Comparison of ENCODE assay signal across 15 cellular contexts in the genomic region with DNA sequence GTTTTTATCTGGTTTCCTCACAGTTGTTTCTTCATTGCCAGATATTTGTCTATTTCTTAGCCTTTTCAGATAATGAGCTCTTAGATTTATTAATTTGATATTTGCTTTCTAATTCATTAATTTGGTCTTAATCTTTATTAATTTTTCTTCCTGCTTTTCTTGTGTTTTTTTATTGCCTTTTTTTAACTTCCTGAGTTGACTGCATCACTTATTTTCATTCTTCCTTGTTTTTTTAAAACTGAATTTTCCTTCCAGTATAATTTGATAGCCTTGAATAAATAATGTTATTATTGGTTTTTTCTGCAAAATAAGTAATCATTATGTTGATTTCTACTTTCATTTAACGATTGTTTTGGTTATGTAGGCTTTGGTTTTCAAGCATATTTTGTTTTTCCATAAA.
A peak's percentile ranks its signal among the peaks of the same experiment; 100 is the strongest.
DNase-seq lines count a peak whose midpoint lies in the region; ATAC-seq and TF ChIP-seq lines count a peak whose summit lies in the region.
"Had no signal": no experiment of that assay in that cellular context is flagged by ENCODE, and none has a peak within 500 bp of the region (broad histone marks: within the 10 kb centered on the region; RNA-seq: fewer than 3 reads in every experiment).

No MANE protein-coding gene starts in this region.

- peaks cover 9% of the 10 kb centered on the region for H3K4me1 Mint-ChIP-seq in glutamatergic neuron (ENCODE audit: low read depth, unreplicated experiment)
- peaks cover 2% of the 10 kb centered on the region for H3K4me1 Mint-ChIP-seq in activated T-cell treated with anti-CD3 and anti-CD28 coated beads, Interleukin-2, amount 50 U/mL, for 4 hours (ENCODE audit: low read depth)

- H4K8ac ChIP-seq in mesendoderm (ENCODE audit: low read depth, low read length) = no peak overlapping the region

- DNase-seq in SK-N-MC (ENCODE audit: low read depth, low spot score) (no peak), glutamatergic neuron (no peak), mesendoderm (no peak)
- no peak for DNase-seq in activated T-cell treated with anti-CD3 and anti-CD28 coated beads, Interleukin-2, amount 50 U/mL, for 4 hours
- no peak for DNase-seq in activated CD8-positive, alpha-beta memory T cell treated with anti-CD3 and anti-CD28 coated beads, Interleukin-2, amount 50 U/mL, for 48 hours
- no peak for DNase-seq in activated effector memory CD4-positive, alpha-beta T cell treated with anti-CD3 and anti-CD28 coated beads, Interleukin-2, amount 50 U/mL, for 16 hours
- DNase-seq: ACHN; BE2C; C1 segment of cervical spinal cord; Caco-2; CD4-positive, CD25-positive, alpha-beta regulatory T cell; DMS79 treated with DMSO at 0.1 percent for 48 hours had no signal

- H4K5ac ChIP-seq in mesendoderm (ENCODE audit: low read length) = no peak overlapping the region

- H3K36me3 Mint-ChIP-seq in glutamatergic neuron (ENCODE audit: unreplicated experiment) = no peaks in the 10 kb centered on the region
- no peaks in the 10 kb centered on the region for H3K36me3 Mint-ChIP-seq in activated T-cell treated with anti-CD3 and anti-CD28 coated beads, Interleukin-2, amount 50 U/mL, for 4 hours (ENCODE audit: insufficient read depth)
- H3K36me3 Mint-ChIP-seq: CD4-positive, CD25-positive, alpha-beta regulatory T cell had no signal

- no peak overlapping the region for H3K4me3 ChIP-seq in HEK293 (ENCODE audit: low read depth, low read length)
- H3K4me3 ChIP-seq in SK-N-MC = no peak overlapping the region
- no peak overlapping the region for H3K4me3 ChIP-seq in mesendoderm (ENCODE audit: low read length)
- H3K4me3 ChIP-seq: GM12878, HAP-1 had no signal

- no peak overlapping the region for H3K56ac ChIP-seq in mesendoderm (ENCODE audit: low read length)

- POLR2A ChIA-PET in HEK293 (lab: Yijun Ruan, JAX) = no interaction called here

- H3K9me3 ChIP-seq in HEK293 (ENCODE audit: control insufficient read depth, insufficient read depth, low read depth, low read length) = no peaks in the 10 kb centered on the region
- no peaks in the 10 kb centered on the region for H3K9me3 ChIP-seq in SK-N-MC (ENCODE audit: low read depth, low read length)
- H3K9me3 ChIP-seq: BE2C, Caco-2, HAP-1 had no signal

- H2AK5ac ChIP-seq in mesendoderm (ENCODE audit: low read length) = no peak overlapping the region

- no peak for ATAC-seq in activated T-cell treated with anti-CD3 and anti-CD28 coated beads, Interleukin-2, amount 50 U/mL, for 4 hours
- ATAC-seq: GM12878 had no signal

- no peak overlapping the region for H2BK15ac ChIP-seq in mesendoderm (replicated peaks; ENCODE audit: low read depth)

- no peak overlapping the region for H3K4me2 ChIP-seq in mesendoderm (ENCODE audit: low read length)

- H3K27me3 ChIP-seq in mesendoderm (ENCODE audit: insufficient read depth, low read length, poor library complexity) = no peaks in the 10 kb centered on the region
- H3K27me3 ChIP-seq: BE2C had no signal

- H3K36me3 ChIP-seq in HEK293 (ENCODE audit: control insufficient read depth in 2 of 2, insufficient read depth in 1 of 2, low read length in 2 of 2) (no peaks in the 10 kb centered on the region), SK-N-MC (ENCODE audit: insufficient read depth, low read length) (no peaks in the 10 kb centered on the region), mesendoderm (ENCODE audit: control insufficient read depth, insufficient read depth, low read length) (no peaks in the 10 kb centered on the region)
- H3K36me3 ChIP-seq: BE2C, HAP-1 had no signal

- no peaks in the 10 kb centered on the region for H3K27me3 Mint-ChIP-seq in glutamatergic neuron (ENCODE audit: unreplicated experiment)
- peaks cover 8% of the 10 kb centered on the region for H3K27me3 Mint-ChIP-seq in activated T-cell treated with anti-CD3 and anti-CD28 coated beads, Interleukin-2, amount 50 U/mL, for 4 hours (ENCODE audit: low read depth)

- H3K4me1 ChIP-seq in HEK293 (ENCODE audit: control insufficient read depth, insufficient read depth, low read length) (0 out of 2 replicates have a peak, but pooled peaks cover 3% of the 10 kb centered on the region), mesendoderm (ENCODE audit: control insufficient read depth, low read depth, low read length) (no peaks in the 10 kb centered on the region)
- H3K4me1 ChIP-seq: BE2C, Caco-2, HAP-1 had no signal

- H3K4ac ChIP-seq in mesendoderm (ENCODE audit: low read depth, low read length) = no peak overlapping the region

- no peak overlapping the region for H3K18ac ChIP-seq in mesendoderm (ENCODE audit: low read length)

- H3K79me1 ChIP-seq in mesendoderm (ENCODE audit: low read length) = no peaks in the 10 kb centered on the region

- no CpG with 5 or more reads among the region's 1 CpG for WGBS in mesendoderm (ENCODE audit: extremely low coverage, insufficient coverage, low lambda C conversion rate)

- H3K79me2 ChIP-seq in mesendoderm (ENCODE audit: control insufficient read depth, insufficient read depth, low read length) = no peaks in the 10 kb centered on the region

- TF ChIP-seq CTCF in HEK293 (tag by site-specific recombination; IDR thresholded peaks at IDR 0.05) = no peak
- TF ChIP-seq CTCF in glutamatergic neuron (IDR thresholded peaks at IDR 0.05; ENCODE audit: partially characterized antibody, unreplicated experiment) = no peak

- H3K9ac ChIP-seq in SK-N-MC (ENCODE audit: insufficient read length) (no peak overlapping the region), mesendoderm (ENCODE audit: low read length) (no peak overlapping the region)

- peak overlapping the region; percentile 2 for H3K27ac Mint-ChIP-seq in glutamatergic neuron (ENCODE audit: unreplicated experiment)
- H3K27ac Mint-ChIP-seq: CD4-positive, CD25-positive, alpha-beta regulatory T cell had no signal

- CTCF ChIA-PET in HEK293 (lab: Yijun Ruan, JAX) = interaction anchor here (0.5 to 2.0 kb wide), 3 partner anchors 25 to 876 kb away, joined by 3 to 9 read pairs (median 3); no protein-coding TSS in a partner anchor

- no peak overlapping the region for H3K4me3 Mint-ChIP-seq in glutamatergic neuron (ENCODE audit: unreplicated experiment)
- H3K4me3 Mint-ChIP-seq in activated T-cell treated with anti-CD3 and anti-CD28 coated beads, Interleukin-2, amount 50 U/mL, for 4 hours = no peak overlapping the region
- H3K4me3 Mint-ChIP-seq: CD4-positive, CD25-positive, alpha-beta regulatory T cell had no signal

- no peak overlapping the region for H3K23ac ChIP-seq in mesendoderm (ENCODE audit: low read length)

- no peak overlapping the region for H2BK120ac ChIP-seq in mesendoderm (ENCODE audit: low read depth, low read length)

- no peaks in the 10 kb centered on the region for H3K9me3 Mint-ChIP-seq in glutamatergic neuron (ENCODE audit: unreplicated experiment)
- H3K9me3 Mint-ChIP-seq in activated T-cell treated with anti-CD3 and anti-CD28 coated beads, Interleukin-2, amount 50 U/mL, for 4 hours = no peaks in the 10 kb centered on the region

- no peak overlapping the region for H3K27ac ChIP-seq in HEK293 (ENCODE audit: extremely low read depth, low read depth, low read length)
- H3K27ac ChIP-seq in SK-N-MC = peak overlapping the region; percentile 14; the same call in 1 of the 2 replicates
- no peak overlapping the region for H3K27ac ChIP-seq in mesendoderm (ENCODE audit: low read depth, low read length)

- no peak overlapping the region for H2BK5ac ChIP-seq in mesendoderm (ENCODE audit: low read length)

TF ChIP-seq in HEK293, 187 proteins besides CTCF, POLR2A, EP300 and RAD21:
- TF ChIP-seq KLF17 (tag by site-specific recombination; IDR thresholded peaks at IDR 0.05) (no peak), ATF2 (tag by site-specific recombination; IDR thresholded peaks at IDR 0.05; ENCODE audit: low read depth) (0 out of 2 replicates have a peak, but pooled peaks have one; percentile 21), ZNF354C (tag by site-specific recombination; IDR thresholded peaks at IDR 0.05; ENCODE audit: borderline replicate concordance, low read depth) (no peak), ZNF623 (tag by site-specific recombination; IDR thresholded peaks at IDR 0.05) (no peak), KLF9 (tag by site-specific recombination; IDR thresholded peaks at IDR 0.05; ENCODE audit: low read depth) (no peak), ZIC2 (tag by site-specific recombination; IDR thresholded peaks at IDR 0.05) (no peak)
- TF ChIP-seq, protein P1, sequence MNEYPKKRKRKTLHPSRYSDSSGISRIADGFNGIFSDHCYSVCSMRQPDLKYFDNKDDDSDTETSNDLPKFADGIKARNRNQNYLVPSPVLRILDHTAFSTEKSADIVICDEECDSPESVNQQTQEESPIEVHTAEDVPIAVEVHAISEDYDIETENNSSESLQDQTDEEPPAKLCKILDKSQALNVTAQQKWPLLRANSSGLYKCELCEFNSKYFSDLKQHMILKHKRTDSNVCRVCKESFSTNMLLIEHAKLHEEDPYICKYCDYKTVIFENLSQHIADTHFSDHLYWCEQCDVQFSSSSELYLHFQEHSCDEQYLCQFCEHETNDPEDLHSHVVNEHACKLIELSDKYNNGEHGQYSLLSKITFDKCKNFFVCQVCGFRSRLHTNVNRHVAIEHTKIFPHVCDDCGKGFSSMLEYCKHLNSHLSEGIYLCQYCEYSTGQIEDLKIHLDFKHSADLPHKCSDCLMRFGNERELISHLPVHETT (tag by site-specific recombination; IDR thresholded peaks at IDR 0.05) = no peak
